14 cellular contexts compared by ENCODE assay signal in the genomic region with DNA sequence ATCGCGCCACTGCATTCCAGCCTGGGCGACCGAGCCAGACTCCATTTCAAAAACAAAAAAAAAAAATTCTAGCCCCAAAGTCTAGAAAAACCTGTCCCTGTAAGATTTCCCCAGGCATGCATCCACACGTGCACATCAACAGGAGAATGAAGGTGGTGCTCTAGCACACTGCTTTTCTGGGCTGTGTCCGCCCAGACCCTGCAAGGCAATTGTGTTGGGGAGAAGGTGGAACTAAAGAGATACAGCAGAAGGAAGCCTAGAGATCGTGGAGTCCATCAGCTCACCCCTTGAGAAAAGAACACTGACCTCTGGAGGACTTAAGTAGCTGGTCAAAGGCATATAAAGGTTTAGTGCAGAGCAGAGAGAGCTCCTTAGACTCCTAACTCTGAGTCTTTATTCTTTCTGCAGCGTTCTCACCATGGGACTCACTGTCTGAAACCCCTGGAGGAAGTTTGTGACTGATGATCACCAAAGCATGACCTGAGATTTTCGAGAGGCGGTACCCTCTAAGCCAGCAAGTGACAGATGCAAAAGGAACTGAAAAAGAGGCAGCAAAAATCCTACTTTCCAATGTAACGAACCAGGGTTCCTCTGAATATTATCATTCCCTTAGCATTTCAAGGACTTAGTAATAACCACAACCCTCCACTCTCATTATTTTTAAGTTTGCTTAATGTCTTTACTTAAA.
DNase-seq lines count a peak whose midpoint lies in the region; ATAC-seq and FAIRE-seq lines count a peak whose summit lies in the region.
"Had no signal": no experiment of that assay in that cellular context is flagged by ENCODE, and none has a peak within 500 bp of the region (broad histone marks: within the 10 kb centered on the region; RNA-seq: fewer than 3 reads in every experiment).

No MANE protein-coding gene starts in this region.

- H3K4me3 ChIP-seq in BLaER1 = no peak overlapping the region
- H3K4me3 ChIP-seq: A549, right lobe of liver had no signal

- H3K27ac ChIP-seq in BLaER1 = no peak overlapping the region
- H3K27ac ChIP-seq: A549, right lobe of liver, WERI-Rb-1 had no signal

- H3K9ac ChIP-seq in BLaER1 = no peak overlapping the region

- no peak overlapping the region for H3K27ac Mint-ChIP-seq in activated T-cell treated with anti-CD3 and anti-CD28 coated beads, Interleukin-2, amount 50 U/mL, for 72 hours
- H3K27ac Mint-ChIP-seq: dendritic cell treated with granulocyte-macrophage colony-stimulating factor and Interleukin-4, amounts not matched to agents 40 ng/mL and 50 ng/mL, for 4 days had no signal

- H3K27me3 ChIP-seq in BLaER1 = no peaks in the 10 kb centered on the region
- H3K27me3 ChIP-seq: right lobe of liver had no signal

- FAIRE-seq in GM19239 (lab: Jason Lieb, UNC) = peak; percentile 91
- FAIRE-seq: A549 had no signal

- no peaks in the 10 kb centered on the region for H4K20me1 ChIP-seq in BLaER1

- H3K36me3 Mint-ChIP-seq in activated T-cell treated with anti-CD3 and anti-CD28 coated beads, Interleukin-2, amount 50 U/mL, for 72 hours (ENCODE audit: insufficient read depth in 2 of 2) = no peaks in the 10 kb centered on the region

- H3K9me3 ChIP-seq in BLaER1 = no peaks in the 10 kb centered on the region
- H3K9me3 ChIP-seq: A549, right lobe of liver had no signal

- peaks cover 20% of the 10 kb centered on the region for H3K4me1 ChIP-seq in BLaER1
- H3K4me1 ChIP-seq: A549, right lobe of liver had no signal

- no peaks in the 10 kb centered on the region for H3K27me3 Mint-ChIP-seq in activated T-cell treated with anti-CD3 and anti-CD28 coated beads, Interleukin-2, amount 50 U/mL, for 72 hours (ENCODE audit: low read depth)
- H3K27me3 Mint-ChIP-seq: dendritic cell treated with granulocyte-macrophage colony-stimulating factor and Interleukin-4, amounts not matched to agents 40 ng/mL and 50 ng/mL, for 4 days had no signal

- H3K4me1 Mint-ChIP-seq in activated T-cell treated with anti-CD3 and anti-CD28 coated beads, Interleukin-2, amount 50 U/mL, for 72 hours (ENCODE audit: low read depth) = no peaks in the 10 kb centered on the region

- ATAC-seq in HG02623 (IDR thresholded peaks at IDR 0.05; ENCODE audit: unreplicated experiment) = peak; percentile 96
- ATAC-seq in HG03442 (IDR thresholded peaks at IDR 0.05; ENCODE audit: unreplicated experiment) = peak; percentile 97
- no peak for ATAC-seq in activated T-cell treated with anti-CD3 and anti-CD28 coated beads, Interleukin-2, amount 50 U/mL, for 72 hours (replicated peaks in 1 of 2)
- ATAC-seq: A549, right lobe of liver had no signal

- H3K4me3 Mint-ChIP-seq in activated T-cell treated with anti-CD3 and anti-CD28 coated beads, Interleukin-2, amount 50 U/mL, for 72 hours = no peak overlapping the region
- H3K4me3 Mint-ChIP-seq: dendritic cell treated with granulocyte-macrophage colony-stimulating factor and Interleukin-4, amounts not matched to agents 40 ng/mL and 50 ng/mL, for 4 days had no signal

- H3K4me2 ChIP-seq in BLaER1 = peak overlapping the region; percentile 75
- H3K4me2 ChIP-seq: A549 had no signal

- DNase-seq in GM19239 (ENCODE audit: insufficient read length, low spot score) = peak; percentile 74
- no peak for DNase-seq in anterior cingulate cortex (lab: John Stamatoyannopoulos, UW)
- DNase-seq in activated T-cell treated with anti-CD3 and anti-CD28 coated beads, Interleukin-2, amount 50 U/mL, for 72 hours = no peak
- DNase-seq in NCI-H2227 (lab: John Stamatoyannopoulos, UW; ENCODE audit: unreplicated experiment) = no peak
- no peak for DNase-seq in NCI-H1417 treated with DMSO at 0.1 percent for 48 hours (lab: John Stamatoyannopoulos, UW)
- DNase-seq: activated naive CD4-positive, alpha-beta T cell treated with Interleukin-2 at 50 U/mL for 16 hours; NCI-H1694 treated with DMSO at 0.1 percent for 48 hours; right lobe of liver; WERI-Rb-1 had no signal

- H3K36me3 ChIP-seq in BLaER1 = no peaks in the 10 kb centered on the region
- H3K36me3 ChIP-seq: right lobe of liver, WERI-Rb-1 had no signal

- H3K9me3 Mint-ChIP-seq in activated T-cell treated with anti-CD3 and anti-CD28 coated beads, Interleukin-2, amount 50 U/mL, for 72 hours = peaks cover 0 to 3% of the 10 kb centered on the region in 2 donors

Comparison
In these comparisons a context has a peak if more than half of its experiments do, and no peak if none do; other contexts are left out.
1. ATAC-seq: peak in HG02623 (single experiment) and HG03442 (single experiment); none in activated T-cell treated with anti-CD3 and anti-CD28 coated beads, Interleukin-2, amount 50 U/mL, for 72 hours (0 of 2).